Comparison of ENCODE assay signal across 10 cellular contexts in the genomic region with DNA sequence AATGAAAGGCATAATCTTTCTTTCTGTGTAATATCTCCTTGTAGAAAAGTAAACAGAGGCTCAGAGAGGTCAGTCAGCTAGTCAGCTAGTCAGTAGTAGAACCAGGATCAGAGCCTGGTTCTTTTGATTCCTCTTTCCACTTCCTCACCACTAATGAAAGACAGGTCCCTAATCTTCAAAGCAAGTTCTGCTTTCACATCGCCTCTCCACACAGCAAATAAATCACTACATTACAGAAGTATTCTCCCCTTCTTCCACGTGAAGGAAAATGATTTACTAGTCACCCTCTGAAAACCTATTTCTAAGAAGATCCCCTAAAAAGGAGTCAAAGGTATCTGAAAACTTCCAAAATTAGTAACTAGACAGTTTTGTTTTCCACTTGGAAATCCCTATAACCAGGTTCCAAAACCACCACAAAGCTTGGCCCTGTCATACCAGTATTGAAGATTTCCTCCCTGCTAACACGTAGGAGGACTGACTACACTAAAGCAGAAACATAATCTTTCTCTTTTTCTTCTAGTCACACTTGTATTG.
A peak's percentile ranks its signal among the peaks of the same experiment; 100 is the strongest.
DNase-seq lines count a peak whose midpoint lies in the region; ATAC-seq and TF ChIP-seq lines count a peak whose summit lies in the region.
"Had no signal": no experiment of that assay in that cellular context is flagged by ENCODE, and none has a peak within 500 bp of the region (broad histone marks: within the 10 kb centered on the region; RNA-seq: fewer than 3 reads in every experiment).

No MANE protein-coding gene starts in this region.

- no peaks in the 10 kb centered on the region for H3K27me3 Mint-ChIP-seq in type B pancreatic cell

- DNase-seq in Kasumi-1 (lab: John Stamatoyannopoulos, UW) (peak; percentile 52 to 77), foreskin keratinocyte (no peak), type B pancreatic cell (ENCODE audit: extremely low spot score, unreplicated experiment) (no peak), NCI-H2171 (lab: John Stamatoyannopoulos, UW) (no peak), NCI-H1417 treated with DMSO at 0.1 percent for 48 hours (lab: John Stamatoyannopoulos, UW) (no peak), NCI-H2196 (lab: John Stamatoyannopoulos, UW; ENCODE audit: unreplicated experiment) (no peak)

- ATAC-seq in GM18498 (IDR thresholded peaks at IDR 0.05; ENCODE audit: unreplicated experiment) (peak; percentile 77), GM21619 (IDR thresholded peaks at IDR 0.05; ENCODE audit: unreplicated experiment) (peak; percentile 72), foreskin keratinocyte (peak; percentile 13)

- peak overlapping the region; percentile 54 for H3K27ac Mint-ChIP-seq in type B pancreatic cell

- TF ChIP-seq CTCF in foreskin keratinocyte (conservative IDR thresholded peaks at IDR 0.05): no peak
- no peak for TF ChIP-seq CTCF in type B pancreatic cell (conservative IDR thresholded peaks at IDR 0.05)

- peaks cover 12% of the 10 kb centered on the region for H3K4me1 ChIP-seq in foreskin keratinocyte

- no peaks in the 10 kb centered on the region for H3K9me3 Mint-ChIP-seq in type B pancreatic cell

- H3K4me3 Mint-ChIP-seq in type B pancreatic cell: peak overlapping the region; percentile 21

- H3K36me3 Mint-ChIP-seq in type B pancreatic cell: no peaks in the 10 kb centered on the region

- peaks cover 26% of the 10 kb centered on the region for H3K4me1 Mint-ChIP-seq in type B pancreatic cell (ENCODE audit: unreplicated experiment)

- H3K27ac ChIP-seq in foreskin keratinocyte: peak overlapping the region; percentile 16
- H3K27ac ChIP-seq: cardiac muscle cell, HL-60 had no signal

- no peaks in the 10 kb centered on the region for H3K27me3 ChIP-seq in foreskin keratinocyte
- H3K27me3 ChIP-seq: cardiac muscle cell had no signal

Comparison
In these comparisons a context has a peak if more than half of its experiments do, and no peak if none do; other contexts are left out.
1. ATAC-seq: peak in every context shown above with its lines; median percentile 77 in GM18498; 72 in GM21619; 13 in foreskin keratinocyte.
2. DNase-seq: peak in Kasumi-1 (2 of 2); none in foreskin keratinocyte (0 of 2), type B pancreatic cell (single experiment), NCI-H2171 (single experiment), NCI-H1417 treated with DMSO at 0.1 percent for 48 hours (single experiment) and NCI-H2196 (single experiment).